Comparison of ENCODE assay signal across 1 cellular context in the genomic region with DNA sequence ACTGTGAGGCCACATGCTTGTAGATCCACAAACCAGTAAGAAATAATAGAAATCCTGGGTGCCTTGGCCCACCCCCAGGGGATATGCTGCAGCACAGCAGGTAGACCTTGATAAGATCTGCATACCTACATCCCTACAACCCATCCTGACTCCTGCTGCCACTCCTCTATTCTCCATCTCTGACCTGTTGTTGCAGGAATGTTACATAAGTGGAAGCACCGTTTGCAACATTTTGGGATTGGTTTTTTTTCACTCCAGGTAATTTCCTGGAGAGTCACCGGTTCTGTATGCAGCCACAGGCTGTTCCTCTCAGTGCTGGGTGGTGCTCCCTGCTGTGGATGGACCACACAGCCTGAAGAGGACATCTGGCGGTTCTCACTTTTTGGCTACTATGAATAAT.
A peak's percentile ranks its signal among the peaks of the same experiment; 100 is the strongest.
TF ChIP-seq lines count a peak whose summit lies in the region.

No MANE protein-coding gene starts in this region.

TF ChIP-seq in HEK293, 187 proteins besides CTCF, POLR2A, EP300 and RAD21:
- peak; percentile 41; the same call in 1 of the 2 replicates for TF ChIP-seq ZIC2 (tag by site-specific recombination; IDR thresholded peaks at IDR 0.05)
- no peak for TF ChIP-seq ZNF830 (tag by site-specific recombination; IDR thresholded peaks at IDR 0.05; ENCODE audit: low read depth)
